In the genomic region with DNA sequence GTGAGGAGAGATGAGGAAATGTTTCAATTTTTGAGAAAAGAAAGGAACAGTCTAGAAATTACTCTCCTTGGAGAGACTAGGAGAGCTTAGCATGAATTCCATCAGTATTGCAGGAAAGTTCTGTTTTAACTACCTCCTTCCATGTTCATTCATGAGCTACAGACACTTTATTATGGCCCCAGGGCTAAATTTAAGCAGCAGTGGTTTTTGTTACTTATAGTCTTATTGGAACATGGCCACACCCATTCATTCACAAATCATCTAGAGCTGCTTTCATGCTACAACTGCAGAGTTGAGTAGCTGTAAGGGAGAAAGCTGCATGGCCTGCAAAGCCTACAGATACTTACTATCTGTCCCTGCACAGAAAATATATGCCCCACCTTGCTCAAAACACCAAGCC, we compare ENCODE assay signal across 22 cellular contexts.
"Had no signal": no experiment of that assay in that cellular context is flagged by ENCODE, and none has a peak within 500 bp of the region (broad histone marks: within the 10 kb centered on the region; RNA-seq: fewer than 3 reads in every experiment).

No MANE protein-coding gene starts in this region.

- ATAC-seq: effector memory CD8-positive, alpha-beta T cell; left ventricle myocardium superior; lower lobe of right lung; naive thymus-derived CD8-positive, alpha-beta T cell; right lobe of liver; upper lobe of right lung had no signal

- H3K27ac Mint-ChIP-seq: nephron progenitor cell; stimulated activated naive B cell treated with anti-CD40 and anti-IgM and Interleukin-4, amounts not matched to agents 10 μg/mL and 1 μg/mL and 100 μg/mL, for 72 hours; stimulated activated naive CD8-positive, alpha-beta T cell treated with anti-CD3 and anti-CD28 coated beads, Interleukin-15, Interleukin-2, amounts not matched to agents 100 ng/mL and 50 ng/mL, for 24 hours had no signal

- H3K9me3 Mint-ChIP-seq: effector memory CD8-positive, alpha-beta T cell; naive thymus-derived CD8-positive, alpha-beta T cell; nephron progenitor cell; stimulated activated naive B cell treated with anti-CD40 and anti-IgM and Interleukin-4, amounts not matched to agents 10 μg/mL and 1 μg/mL and 100 μg/mL, for 72 hours; stimulated activated naive CD8-positive, alpha-beta T cell treated with anti-CD3 and anti-CD28 coated beads, Interleukin-15, Interleukin-2, amounts not matched to agents 100 ng/mL and 50 ng/mL, for 24 hours had no signal

- H3K27me3 ChIP-seq: esophagus squamous epithelium, ovary, right lobe of liver, transverse colon, upper lobe of right lung, uterus had no signal

- H3K4me3 Mint-ChIP-seq: effector memory CD8-positive, alpha-beta T cell; naive thymus-derived CD8-positive, alpha-beta T cell; nephron progenitor cell; stimulated activated naive B cell treated with anti-CD40 and anti-IgM and Interleukin-4, amounts not matched to agents 10 μg/mL and 1 μg/mL and 100 μg/mL, for 72 hours; stimulated activated naive CD8-positive, alpha-beta T cell treated with anti-CD3 and anti-CD28 coated beads, Interleukin-15, Interleukin-2, amounts not matched to agents 100 ng/mL and 50 ng/mL, for 24 hours had no signal

- H3K36me3 ChIP-seq: esophagus squamous epithelium, lower lobe of right lung, ovary, right lobe of liver, thoracic aorta, transverse colon, upper lobe of right lung, uterus had no signal

- H3K4me3 ChIP-seq: esophagus squamous epithelium, lower lobe of right lung, ovary, right lobe of liver, thoracic aorta, transverse colon, upper lobe of right lung, uterus had no signal

- H3K27me3 Mint-ChIP-seq: effector memory CD8-positive, alpha-beta T cell; naive thymus-derived CD8-positive, alpha-beta T cell; stimulated activated naive B cell treated with anti-CD40 and anti-IgM and Interleukin-4, amounts not matched to agents 10 μg/mL and 1 μg/mL and 100 μg/mL, for 72 hours; stimulated activated naive CD8-positive, alpha-beta T cell treated with anti-CD3 and anti-CD28 coated beads, Interleukin-15, Interleukin-2, amounts not matched to agents 100 ng/mL and 50 ng/mL, for 24 hours had no signal

- H3K9me3 ChIP-seq: esophagus squamous epithelium, lower lobe of right lung, ovary, right lobe of liver, thoracic aorta, transverse colon, upper lobe of right lung, uterus had no signal

- H3K4me1 Mint-ChIP-seq: nephron progenitor cell had no signal

- DNase-seq: cortex of kidney; effector memory CD8-positive, alpha-beta T cell; erythroblast; esophagus squamous epithelium; left ventricle myocardium superior; lower lobe of right lung; naive thymus-derived CD8-positive, alpha-beta T cell; nephron progenitor cell; occipital lobe; ovary; right lobe of liver; small intestine; stimulated activated CD4-positive, alpha-beta T cell treated with anti-CD3 and anti-CD28 coated beads, Interleukin-15, amount 100 ng/mL, for 24 hours; stimulated activated CD4-positive, alpha-beta T cell treated with anti-CD3 and anti-CD28 coated beads, Interleukin-2, amount 100 ng/mL, for 48 hours; stimulated activated naive B cell treated with anti-CD40 and anti-IgM and Interleukin-4, amounts not matched to agents 10 μg/mL and 1 μg/mL and 100 μg/mL, for 72 hours; transverse colon; upper lobe of right lung; uterus had no signal

- H3K27ac ChIP-seq: esophagus squamous epithelium, lower lobe of right lung, ovary, right lobe of liver, thoracic aorta, transverse colon, upper lobe of right lung, uterus had no signal

- H3K4me1 ChIP-seq: lower lobe of right lung, right lobe of liver, transverse colon, upper lobe of right lung, uterus had no signal

- FAIRE-seq: endometrium, frontal cortex, small intestine had no signal
